ENCODE assay signal across 8 cellular contexts in the genomic region with DNA sequence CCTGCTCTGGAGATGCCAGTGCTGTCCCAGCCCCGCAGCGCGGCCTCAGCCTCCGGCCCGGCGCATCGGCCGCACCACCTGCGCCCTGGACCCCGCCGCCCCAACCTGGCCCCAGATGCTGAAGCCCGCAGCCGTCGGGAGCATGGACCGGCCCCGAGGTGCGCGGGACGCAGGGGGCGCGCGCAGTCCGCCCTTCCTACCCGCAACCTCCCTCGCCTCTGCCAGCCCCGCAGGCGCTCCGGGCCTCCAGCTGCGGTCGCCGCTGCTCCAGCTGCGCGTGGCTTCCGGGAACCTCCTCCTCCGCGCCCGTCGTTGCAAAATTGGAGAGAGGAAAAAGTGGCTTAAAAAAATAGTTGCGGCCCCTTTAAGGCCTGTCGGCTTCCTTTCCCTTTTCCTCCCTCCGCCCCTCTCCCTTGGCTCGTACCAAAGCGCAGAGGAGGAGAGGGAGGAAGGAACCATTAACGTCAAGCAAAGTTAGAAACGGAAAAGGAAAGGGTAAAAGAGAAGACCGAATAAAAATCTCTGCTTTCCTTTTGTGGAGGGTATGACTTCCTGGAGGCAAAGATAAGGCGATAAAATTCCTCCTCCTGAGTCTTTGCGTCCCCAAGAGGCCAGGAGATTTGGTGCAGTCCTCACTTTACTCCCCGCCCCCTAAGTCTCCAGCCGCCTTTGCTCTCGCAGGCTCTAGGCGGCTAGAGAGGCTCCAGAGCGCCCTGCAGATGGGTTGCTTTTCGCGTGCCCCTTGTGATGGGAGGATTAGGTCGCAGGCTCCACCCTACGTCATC. TPM values are rescaled to one million over a fixed set of nuclear protein-coding genes. Genes with fewer than 3 reads are reported as not detected.
DNase-seq lines count a peak whose midpoint lies in the region; ATAC-seq and TF ChIP-seq lines count a peak whose summit lies in the region.

A gene with protein sequence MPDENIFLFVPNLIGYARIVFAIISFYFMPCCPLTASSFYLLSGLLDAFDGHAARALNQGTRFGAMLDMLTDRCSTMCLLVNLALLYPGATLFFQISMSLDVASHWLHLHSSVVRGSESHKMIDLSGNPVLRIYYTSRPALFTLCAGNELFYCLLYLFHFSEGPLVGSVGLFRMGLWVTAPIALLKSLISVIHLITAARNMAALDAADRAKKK (minus strand): TSS at position 343 of the 785 bp plus-strand sequence. CDS start 369 bp downstream, outside the sequence.

- peak within 1 kb of the TSS; percentile 50 for H3K27ac ChIP-seq in RWPE2 (ENCODE audit: poor library complexity, severe bottlenecking)

- H3K27me3 Mint-ChIP-seq in activated T-helper 2 cell treated with anti-CD3 and anti-CD28 coated beads, Interferon-gamma antibody, Interleukin-2, Interleukin-4, amounts not matched to agents 10 μg/mL and 5 μg/mL and 100 μg/mL, durations not matched to agents 14 hours and 24 hours and 36 hours (ENCODE audit: low read depth) = no peaks in the 10 kb centered on the region
- no peaks in the 10 kb centered on the region for H3K27me3 Mint-ChIP-seq in naive thymus-derived CD8-positive, alpha-beta T cell

- POLR2A ChIA-PET in naive thymus-derived CD8-positive, alpha-beta T cell (lab: Charles Lee) = interaction anchor here (0.5 to 2.8 kb wide), 19 partner anchors 9 to 547 kb away, joined by 3 to 13 read pairs (median 5); partner anchors contain the start of genes HIRIP3, KCTD13, KIF22 and MVP

- peaks cover 6% of the 10 kb centered on the region for H3K36me3 ChIP-seq in RWPE2 (ENCODE audit: low read depth)

- no peaks in the 10 kb centered on the region for H3K9me3 Mint-ChIP-seq in activated T-helper 2 cell treated with anti-CD3 and anti-CD28 coated beads, Interferon-gamma antibody, Interleukin-2, Interleukin-4, amounts not matched to agents 10 μg/mL and 5 μg/mL and 100 μg/mL, durations not matched to agents 14 hours and 24 hours and 36 hours
- H3K9me3 Mint-ChIP-seq in naive thymus-derived CD8-positive, alpha-beta T cell = no peaks in the 10 kb centered on the region

- ATAC-seq in RWPE2 (ENCODE audit: low read depth) = peak; percentile 97
- ATAC-seq in naive thymus-derived CD8-positive, alpha-beta T cell = peak; percentile 96 to 99

- H3K27ac Mint-ChIP-seq in activated T-helper 2 cell treated with anti-CD3 and anti-CD28 coated beads, Interferon-gamma antibody, Interleukin-2, Interleukin-4, amounts not matched to agents 10 μg/mL and 5 μg/mL and 100 μg/mL, durations not matched to agents 14 hours and 24 hours and 36 hours = peak within 1 kb of the TSS; percentile 99
- H3K27ac Mint-ChIP-seq in naive thymus-derived CD8-positive, alpha-beta T cell = peak within 1 kb of the TSS; percentile 97 to 100 (median 99)

- TF ChIP-seq CTCF in RWPE2 (IDR thresholded peaks at IDR 0.05; ENCODE audit: poor library complexity, severe bottlenecking) (peak; percentile 86), fibroblast of mammary gland (conservative IDR thresholded peaks at IDR 0.05; ENCODE audit: control insufficient read depth, insufficient read depth, low read depth, low read length) (peak; percentile 59)

- peaks cover 30% of the 10 kb centered on the region for H3K36me3 Mint-ChIP-seq in activated T-helper 2 cell treated with anti-CD3 and anti-CD28 coated beads, Interferon-gamma antibody, Interleukin-2, Interleukin-4, amounts not matched to agents 10 μg/mL and 5 μg/mL and 100 μg/mL, durations not matched to agents 14 hours and 24 hours and 36 hours (ENCODE audit: low read depth)
- H3K36me3 Mint-ChIP-seq in naive thymus-derived CD8-positive, alpha-beta T cell = peaks cover 0 to 28% (median 8%) of the 10 kb centered on the region in 3 donors

- H3K9me3 ChIP-seq in RWPE2 (ENCODE audit: severe bottlenecking) = no peaks in the 10 kb centered on the region

- peaks cover 19% of the 10 kb centered on the region for H3K4me1 Mint-ChIP-seq in activated T-helper 2 cell treated with anti-CD3 and anti-CD28 coated beads, Interferon-gamma antibody, Interleukin-2, Interleukin-4, amounts not matched to agents 10 μg/mL and 5 μg/mL and 100 μg/mL, durations not matched to agents 14 hours and 24 hours and 36 hours (ENCODE audit: low read depth)
- peaks cover 7 to 38% (median 31%) of the 10 kb centered on the region in 4 donors for H3K4me1 Mint-ChIP-seq in naive thymus-derived CD8-positive, alpha-beta T cell

- H3K27me3 ChIP-seq in RWPE2 (ENCODE audit: insufficient read depth, poor library complexity, severe bottlenecking) = no peaks in the 10 kb centered on the region

- H3K4me1 ChIP-seq in RWPE2 (ENCODE audit: insufficient read depth, poor library complexity, severe bottlenecking) = no peaks in the 10 kb centered on the region

- DNase-seq in ELF-1 (ENCODE audit: low read depth, low spot score) (peak; percentile 98), GOT3 (lab: John Stamatoyannopoulos, UW) (peak; percentile 76), LoVo (ENCODE audit: low spot score) (peak; percentile 98), RWPE2 (ENCODE audit: low spot score) (peak; percentile 94), fibroblast of mammary gland (ENCODE audit: low read depth) (peak; percentile 97)
- DNase-seq in activated T-helper 2 cell treated with anti-CD3 and anti-CD28 coated beads, Interferon-gamma antibody, Interleukin-2, Interleukin-4, amounts not matched to agents 10 μg/mL and 5 μg/mL and 100 μg/mL, durations not matched to agents 14 hours and 24 hours and 36 hours (ENCODE audit: low spot score) = peak; percentile 90
- peak; percentile 79 to 97 (median 93) for DNase-seq in naive thymus-derived CD8-positive, alpha-beta T cell
- DNase-seq in stimulated activated naive CD4-positive, alpha-beta T cell (lab: John Stamatoyannopoulos, UW) = peak; percentile 81 to 99 (median 92)

- intact Hi-C loops in activated T-helper 2 cell treated with anti-CD3 and anti-CD28 coated beads, Interferon-gamma antibody, Interleukin-2, Interleukin-4, amounts not matched to agents 10 μg/mL and 5 μg/mL and 100 μg/mL, durations not matched to agents 14 hours and 24 hours and 36 hours (cut with micrococcal nuclease) = loop anchor here (1.0 to 10.0 kb wide), 5 partner anchors 47 to 795 kb away; partner anchors contain the start of genes FBRS, HIRIP3, INO80E and KCTD13

- H3K4me3 ChIP-seq in RWPE2 (ENCODE audit: severe bottlenecking) = peak within 1 kb of the TSS; percentile 77
- peak within 1 kb of the TSS; percentile 80 for H3K4me3 ChIP-seq in fibroblast of mammary gland (ENCODE audit: control insufficient read depth, low read depth, low read length)

- peak within 1 kb of the TSS; percentile 98 for H3K4me3 Mint-ChIP-seq in activated T-helper 2 cell treated with anti-CD3 and anti-CD28 coated beads, Interferon-gamma antibody, Interleukin-2, Interleukin-4, amounts not matched to agents 10 μg/mL and 5 μg/mL and 100 μg/mL, durations not matched to agents 14 hours and 24 hours and 36 hours (ENCODE audit: low read depth)
- peak within 1 kb of the TSS; percentile 92 to 97 (median 95) for H3K4me3 Mint-ChIP-seq in naive thymus-derived CD8-positive, alpha-beta T cell

RNA-seq across cellular contexts. Expression of the gene that starts here (rescaled TPM):
- 64.2 and 66.6 TPM in 2 replicates for total RNA-seq in activated T-helper 2 cell treated with anti-CD3 and anti-CD28 coated beads, Interferon-gamma antibody, Interleukin-2, Interleukin-4, amounts not matched to agents 10 μg/mL and 5 μg/mL and 100 μg/mL, durations not matched to agents 14 hours and 24 hours and 36 hours
- 10 to 100 TPM; 73.7 to 74.5 TPM for total RNA-seq in naive thymus-derived CD8-positive, alpha-beta T cell
- 10 to 100 TPM; 79.6 to 95.7 (median 91.3) TPM for polyA plus RNA-seq in naive thymus-derived CD8-positive, alpha-beta T cell

Comparison
In these comparisons a context has a peak if more than half of its experiments do, and no peak if none do; other contexts are left out.
1. Peak in every context shown above with its lines: DNase-seq, ATAC-seq, H3K4me3 ChIP-seq and H3K27ac ChIP-seq.